Comparison of ENCODE assay signal across 16 cellular contexts in the genomic region with DNA sequence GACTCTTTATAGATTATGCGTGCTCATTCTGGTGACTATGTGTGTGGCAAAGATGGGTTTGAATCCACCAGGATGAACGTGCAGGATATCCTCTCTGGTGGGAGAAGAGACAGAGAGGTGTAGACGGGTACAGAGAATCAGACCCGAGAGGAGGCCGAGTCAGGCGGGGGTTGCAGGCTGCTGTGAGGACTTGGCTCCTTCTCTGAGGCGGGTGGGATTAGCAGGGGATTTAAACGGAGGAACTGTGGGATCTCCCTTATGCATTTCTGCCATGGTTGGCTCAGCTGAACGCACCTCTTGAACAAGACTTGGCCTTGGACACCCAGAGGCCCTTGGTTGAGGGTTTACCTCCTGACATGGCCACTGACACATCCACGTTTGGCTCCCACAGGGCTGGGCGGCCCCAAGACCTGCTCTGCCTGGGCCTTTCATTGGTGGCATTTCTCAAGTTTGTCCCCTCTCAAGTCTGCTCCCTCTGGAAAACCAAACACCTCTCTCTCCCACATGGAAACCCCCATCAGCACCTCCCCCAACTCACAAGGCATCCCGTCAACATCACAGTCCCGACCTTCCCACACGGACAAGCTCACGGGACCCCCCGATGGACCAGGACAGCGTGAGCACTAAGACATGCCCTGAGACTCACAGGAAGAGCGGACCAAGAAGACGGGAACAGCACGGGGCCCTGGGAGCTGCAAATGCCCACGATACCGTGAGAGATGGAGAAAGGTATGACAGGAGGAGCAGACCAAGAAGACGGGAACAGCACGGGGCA.
DNase-seq lines count a peak whose midpoint lies in the region; ATAC-seq and TF ChIP-seq lines count a peak whose summit lies in the region.
"Had no signal": no experiment of that assay in that cellular context is flagged by ENCODE, and none has a peak within 500 bp of the region (broad histone marks: within the 10 kb centered on the region; RNA-seq: fewer than 3 reads in every experiment).

No MANE protein-coding gene starts in this region.

- no peak overlapping the region for H2AK5ac ChIP-seq in H9 (ENCODE audit: insufficient read length, low read length)

- H4K5ac ChIP-seq in H9 (ENCODE audit: insufficient read length, low read depth, low read length), result no peak overlapping the region

- no peak overlapping the region for H3K27ac ChIP-seq in H9 (ENCODE audit: insufficient read length, low read depth, low read length)
- no peak overlapping the region for H3K27ac ChIP-seq in lung (ENCODE audit: low read depth in 1 of 2, low read length in 1 of 2)
- H3K27ac ChIP-seq: 22Rv1 had no signal

- no peak overlapping the region for H4K91ac ChIP-seq in H9 (ENCODE audit: insufficient read length, low read depth, low read length)

- H3K4me3 Mint-ChIP-seq in H9, result no peak overlapping the region
- H3K4me3 Mint-ChIP-seq: GM23338 had no signal

- H2BK12ac ChIP-seq in H9 (ENCODE audit: insufficient read length, low read depth, low read length), result no peak overlapping the region

- H3K36me3 ChIP-seq in lung (ENCODE audit: control insufficient read depth in 2 of 2, insufficient read depth in 2 of 2, low read length in 2 of 2), result no peaks in the 10 kb centered on the region

- no peaks in the 10 kb centered on the region for H3K79me1 ChIP-seq in H9 (ENCODE audit: insufficient read depth, low read depth, low read length, poor library complexity, severe bottlenecking)

- H3K4me1 ChIP-seq in H9 (ENCODE audit: insufficient read depth, low read length) (no peaks in the 10 kb centered on the region), lung (ENCODE audit: control insufficient read depth in 2 of 2, insufficient read depth in 2 of 2, low read length in 2 of 2) (no peaks in the 10 kb centered on the region)

- no peaks in the 10 kb centered on the region for H3K9me3 ChIP-seq in H9 (ENCODE audit: control insufficient read depth, low read depth, low read length)
- H3K9me3 ChIP-seq in lung (ENCODE audit: control insufficient read depth in 2 of 2, insufficient read depth in 1 of 2, low read length in 1 of 2), result peaks cover 0 to 2% of the 10 kb centered on the region in 2 donors

- peaks cover 96% of the 10 kb centered on the region for H3K27me3 Mint-ChIP-seq in H9 (ENCODE audit: low read depth)

- H3K4me3 ChIP-seq in lung, result no peak overlapping the region
- H3K4me3 ChIP-seq: GM23338 had no signal

- no peak overlapping the region for H3K14ac ChIP-seq in H9 (ENCODE audit: insufficient read depth, low read length)

- H3K36me3 Mint-ChIP-seq in H9 (ENCODE audit: insufficient read depth in 1 of 3, low read depth in 3 of 3), result peaks cover 2 to 15% (median 3%) of the 10 kb centered on the region in 3 experiments; a peak in 3 of 7 replicates

- no peak overlapping the region for H2BK15ac ChIP-seq in H9 (ENCODE audit: low read depth, low read length)

- H3T11ph ChIP-seq in H9 (ENCODE audit: low read length), result no peak overlapping the region

- TF ChIP-seq CTCF in H9 (conservative IDR thresholded peaks at IDR 0.05) (no peak), lung (IDR thresholded peaks at IDR 0.05; ENCODE audit: control extremely low read depth, extremely low read depth) (no peak)

- H3K4ac ChIP-seq in H9 (ENCODE audit: low read depth, low read length), result no peak overlapping the region

- WGBS in H9 (ENCODE audit: extremely low coverage, insufficient read length, low lambda C conversion rate), result no CpG with 5 or more reads among the region's 24 CpGs
- WGBS in lung, 2 donors, result 89 to 92% methylated on average over 24 of the region's 24 CpGs

- no peaks in the 10 kb centered on the region for H4K20me1 ChIP-seq in H9 (ENCODE audit: control insufficient read depth, insufficient read depth, insufficient read length)

- no peak overlapping the region for H3K27ac Mint-ChIP-seq in H9
- H3K27ac Mint-ChIP-seq: GM23338 had no signal

- H3K56ac ChIP-seq in H9 (ENCODE audit: insufficient read length, low read depth, low read length), result no peak overlapping the region

- no peak overlapping the region for H3K18ac ChIP-seq in H9 (ENCODE audit: insufficient read length, low read depth, low read length)

- no peak overlapping the region for H4K8ac ChIP-seq in H9 (replicated peaks; ENCODE audit: insufficient read length, low read depth, low read length)

- no peak overlapping the region for H2BK20ac ChIP-seq in H9 (ENCODE audit: low read depth, low read length, poor library complexity, severe bottlenecking)

- H2BK5ac ChIP-seq in H9 (ENCODE audit: insufficient read length, low read length), result no peak overlapping the region

- H3K23ac ChIP-seq in H9 (ENCODE audit: insufficient read length, low read depth, low read length), result no peak overlapping the region

- ATAC-seq in lung (ENCODE audit: insufficient read depth, low FRiP score) (no peak), sciatic nerve (no peak)
- ATAC-seq: GM23338, Right ventricle myocardium inferior had no signal

- DNase-seq in NCI-H82 (lab: John Stamatoyannopoulos, UW), result peak; percentile 53
- DNase-seq in NCI-H82 treated with DMSO at 0.1 percent for 48 hours (lab: John Stamatoyannopoulos, UW; ENCODE audit: unreplicated experiment), result no peak
- peak; percentile 14 for DNase-seq in H9
- DNase-seq in lung (ENCODE audit: low spot score), result peak; percentile 13
- DNase-seq in sciatic nerve (ENCODE audit: low spot score), result peak; percentile 26
- no peak for DNase-seq in DMS153 treated with DMSO at 0.1 percent for 48 hours (lab: John Stamatoyannopoulos, UW; ENCODE audit: unreplicated experiment)
- DNase-seq in glomerular visceral epithelial cell (ENCODE audit: extremely low spot score), result no peak
- no peak for DNase-seq in C1 segment of cervical spinal cord (lab: John Stamatoyannopoulos, UW)
- DNase-seq: CD8-positive, alpha-beta memory T cell; NCI-H1436; NCI-H2081 treated with DMSO at 0.1 percent for 48 hours; NCI-H345; NCI-H69 had no signal

- no peak overlapping the region for H2BK120ac ChIP-seq in H9 (ENCODE audit: low read depth, low read length, poor library complexity, severe bottlenecking)

- H3K27me3 ChIP-seq in H9 (ENCODE audit: insufficient read depth, low read length), result no peaks in the 10 kb centered on the region
- H3K27me3 ChIP-seq in lung (ENCODE audit: control insufficient read depth, insufficient read depth), result no peaks in the 10 kb centered on the region

- H3K4me2 ChIP-seq in H9 (ENCODE audit: insufficient read depth, insufficient read length, low read length), result no peak overlapping the region
- H3K4me2 ChIP-seq: GM23338 had no signal

- intact Hi-C loops in sciatic nerve (cut with DNase I), result no loop called here

- peaks cover 19 to 20% of the 10 kb centered on the region in 2 experiments for H3K9me3 Mint-ChIP-seq in H9

- no peaks in the 10 kb centered on the region for H3K79me2 ChIP-seq in H9 (ENCODE audit: insufficient read depth, low read length)

- no peak overlapping the region for H3K9ac ChIP-seq in H9 (ENCODE audit: extremely low read depth, insufficient read length, low read length)

- peaks cover 7 to 10% of the 10 kb centered on the region in 2 experiments for H3K4me1 Mint-ChIP-seq in H9

- no peak overlapping the region for H2AFZ ChIP-seq in H9 (ENCODE audit: low read length)
- H2AFZ ChIP-seq: GM23338 had no signal

- no peaks in the 10 kb centered on the region for H3K23me2 ChIP-seq in H9 (ENCODE audit: insufficient read length, low read depth, low read length, poor library complexity, severe bottlenecking)

Comparison
In these comparisons a context has a peak if more than half of its experiments do, and no peak if none do; other contexts are left out.
1. DNase-seq: peak in NCI-H82 (single experiment), H9 (single experiment), lung (single experiment) and sciatic nerve (single experiment); none in NCI-H82 treated with DMSO at 0.1 percent for 48 hours (single experiment), DMS153 treated with DMSO at 0.1 percent for 48 hours (single experiment), glomerular visceral epithelial cell (single experiment) and C1 segment of cervical spinal cord (0 of 14).